In the genomic region with DNA sequence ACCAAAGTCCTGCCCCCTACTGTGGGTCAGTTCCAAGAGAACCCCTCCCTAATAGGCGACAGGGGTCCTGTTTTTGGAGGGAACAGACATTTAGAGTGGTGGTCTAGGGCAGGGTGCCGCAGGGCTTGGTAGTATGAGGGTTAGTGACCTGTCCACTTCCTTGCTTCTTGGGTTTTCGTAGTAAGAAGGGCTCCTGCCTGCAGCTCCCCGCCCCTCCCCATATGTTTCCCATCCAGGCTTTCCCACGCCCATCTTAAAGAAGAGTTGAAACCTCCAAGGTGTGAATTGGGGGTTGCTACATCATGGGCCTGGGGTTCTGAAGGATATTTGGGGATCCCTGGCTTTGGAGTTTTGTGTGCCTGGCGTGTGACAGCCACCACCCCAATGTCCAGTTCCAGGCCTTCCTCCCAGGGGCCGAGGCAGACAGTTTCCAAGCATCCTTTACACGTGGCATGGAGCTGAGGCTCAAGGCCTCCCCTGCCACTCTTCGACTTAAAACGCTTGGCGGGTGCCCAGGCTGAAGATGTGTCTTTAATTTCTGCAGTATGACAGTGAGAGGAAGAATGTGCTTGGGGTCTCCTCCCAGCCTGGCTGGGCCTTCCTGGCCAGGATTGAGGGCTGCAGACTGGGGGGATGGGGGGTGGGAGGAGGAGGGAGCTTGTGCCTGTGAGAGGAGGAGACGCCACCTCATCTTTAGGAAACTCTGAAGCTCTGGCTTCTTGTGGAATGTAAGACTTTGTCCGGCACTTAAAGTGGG, we compare ENCODE assay signal across 1 cellular context.
TF ChIP-seq lines count a peak whose summit lies in the region.

No MANE protein-coding gene starts in this region.

TF ChIP-seq in SK-N-SH, 30 proteins besides CTCF, POLR2A, EP300 and RAD21 (continued from another document):
- TF ChIP-seq USF2 (IDR thresholded peaks at IDR 0.05; ENCODE audit: borderline replicate concordance, low read depth, low read length) (no peak), MXI1 (IDR thresholded peaks at IDR 0.05; ENCODE audit: low read depth, low read length) (no peak), NRF1 (IDR thresholded peaks at IDR 0.05; ENCODE audit: low read depth, low read length) (no peak), RCOR1 (IDR thresholded peaks at IDR 0.05; ENCODE audit: low read length) (no peak), ZBTB33 (IDR thresholded peaks at IDR 0.05; ENCODE audit: borderline replicate concordance, low read depth) (peak; percentile 82; the same call in 1 of the 2 replicates), FOSL2 (IDR thresholded peaks at IDR 0.05; ENCODE audit: borderline replicate concordance, low read depth) (peak; percentile 90), POLR2AphosphoS5 (IDR thresholded peaks at IDR 0.05; ENCODE audit: low read depth, low read length) (peak; percentile 89), CHD2 (IDR thresholded peaks at IDR 0.05; ENCODE audit: low read length, partially characterized antibody) (no peak), ELF1 (IDR thresholded peaks at IDR 0.05) (peak; percentile 61; the same call in 1 of the 2 replicates), TAF1 (IDR thresholded peaks at IDR 0.05; ENCODE audit: borderline replicate concordance, low read depth, low read length) (peak; percentile 43; the same call in 1 of the 2 replicates), JUND (IDR thresholded peaks at IDR 0.05) (peak; percentile 87), REST (IDR thresholded peaks at IDR 0.05; ENCODE audit: low read depth, low read length) (peak; percentile 68), YY1 (IDR thresholded peaks at IDR 0.05; ENCODE audit: low read depth) (no peak), TEAD4 (IDR thresholded peaks at IDR 0.05; ENCODE audit: borderline replicate concordance, insufficient read depth) (peak; percentile 93), MEF2A (IDR thresholded peaks at IDR 0.05; ENCODE audit: borderline replicate concordance, low read depth) (0 out of 2 replicates have a peak, but pooled peaks have one; percentile 35), TCF12 (IDR thresholded peaks at IDR 0.05) (peak; percentile 98), SIN3A (IDR thresholded peaks at IDR 0.05; ENCODE audit: borderline replicate concordance, low read depth, low read length) (peak; percentile 94), SMC3 (IDR thresholded peaks at IDR 0.05; ENCODE audit: low read depth, low read length) (no peak), USF1 (IDR thresholded peaks at IDR 0.05; ENCODE audit: borderline replicate concordance, low read depth) (0 out of 2 replicates have a peak, but pooled peaks have one; percentile 19), NFIC (IDR thresholded peaks at IDR 0.05; ENCODE audit: borderline replicate concordance) (peak; percentile 91), EZH2phosphoT487 (IDR thresholded peaks at IDR 0.05; ENCODE audit: borderline replicate concordance, low read depth) (no peak), RXRA (IDR thresholded peaks at IDR 0.05; ENCODE audit: borderline replicate concordance, low read depth) (peak; percentile 86; the same call in 1 of the 2 replicates), FOXJ3 (CRISPR knock-in tag; IDR thresholded peaks at IDR 0.05) (no peak), FOXM1 (IDR thresholded peaks at IDR 0.05; ENCODE audit: low read depth) (no peak), GABPA (IDR thresholded peaks at IDR 0.05; ENCODE audit: low read depth) (peak; percentile 28; the same call in 1 of the 2 replicates), RFX5 (IDR thresholded peaks at IDR 0.05; ENCODE audit: low read length) (no peak), GATA2 (CRISPR knock-in tag; IDR thresholded peaks at IDR 0.05) (no peak)
- TF ChIP-seq, protein P1, sequence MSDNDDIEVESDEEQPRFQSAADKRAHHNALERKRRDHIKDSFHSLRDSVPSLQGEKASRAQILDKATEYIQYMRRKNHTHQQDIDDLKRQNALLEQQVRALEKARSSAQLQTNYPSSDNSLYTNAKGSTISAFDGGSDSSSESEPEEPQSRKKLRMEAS (IDR thresholded peaks at IDR 0.05; ENCODE audit: low read depth): peak; percentile 100
- TF ChIP-seq, protein P2, sequence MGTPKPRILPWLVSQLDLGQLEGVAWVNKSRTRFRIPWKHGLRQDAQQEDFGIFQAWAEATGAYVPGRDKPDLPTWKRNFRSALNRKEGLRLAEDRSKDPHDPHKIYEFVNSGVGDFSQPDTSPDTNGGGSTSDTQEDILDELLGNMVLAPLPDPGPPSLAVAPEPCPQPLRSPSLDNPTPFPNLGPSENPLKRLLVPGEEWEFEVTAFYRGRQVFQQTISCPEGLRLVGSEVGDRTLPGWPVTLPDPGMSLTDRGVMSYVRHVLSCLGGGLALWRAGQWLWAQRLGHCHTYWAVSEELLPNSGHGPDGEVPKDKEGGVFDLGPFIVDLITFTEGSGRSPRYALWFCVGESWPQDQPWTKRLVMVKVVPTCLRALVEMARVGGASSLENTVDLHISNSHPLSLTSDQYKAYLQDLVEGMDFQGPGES (IDR thresholded peaks at IDR 0.05; ENCODE audit: low read depth, low read length): no peak
TF ChIP-seq in SK-N-SH: peak in this region for 17.
